33 cellular contexts compared by ENCODE assay signal in genomic region chr2:19549821-19550220, GRCh38.
DNase-seq lines count a peak whose midpoint lies in the region; ATAC-seq, FAIRE-seq and TF ChIP-seq lines count a peak whose summit lies in the region.
"Had no signal": no experiment of that assay in that cellular context is flagged by ENCODE, and none has a peak within 500 bp of the region (broad histone marks: within the 10 kb centered on the region; RNA-seq: fewer than 3 reads in every experiment).

No MANE protein-coding gene starts in this region.

- no peak overlapping the region for H2BK5ac ChIP-seq in IMR-90 (ENCODE audit: low read depth, low read length, poor library complexity, severe bottlenecking)

- no peak overlapping the region for H2AK9ac ChIP-seq in IMR-90 (replicated peaks; ENCODE audit: low read depth, low read length, poor library complexity)

- H3K23ac ChIP-seq in IMR-90 (ENCODE audit: low read depth, low read length): no peak overlapping the region

- TF ChIP-seq CTCF in HepG2 (CRISPR knock-in tag; IDR thresholded peaks at IDR 0.05): no peak
- TF ChIP-seq CTCF in right lobe of liver (IDR thresholded peaks at IDR 0.05): no peak
- no peak for TF ChIP-seq CTCF in A549 (IDR thresholded peaks at IDR 0.05)
- no peak for TF ChIP-seq CTCF in IMR-90 (conservative IDR thresholded peaks at IDR 0.05; ENCODE audit: low read depth, low read length)
- no peak for TF ChIP-seq CTCF in K562 (IDR thresholded peaks at IDR 0.05 in 2 of 3, conservative IDR thresholded peaks at IDR 0.05 in 1 of 3; ENCODE audit: insufficient read depth in 2 of 3, low read depth in 1 of 3, low read length in 3 of 3)

- no peak overlapping the region for H2AK5ac ChIP-seq in IMR-90 (ENCODE audit: low read depth, low read length)

- H4K5ac ChIP-seq in IMR-90 (ENCODE audit: low read depth, low read length): no peak overlapping the region

- no peak overlapping the region for H3K18ac ChIP-seq in IMR-90 (ENCODE audit: low read depth, low read length)

- no peak overlapping the region for H2BK20ac ChIP-seq in IMR-90 (ENCODE audit: low read depth, low read length)

- no peak overlapping the region for H3K56ac ChIP-seq in IMR-90 (ENCODE audit: extremely low read depth, insufficient read depth, low read length)

- H4K8ac ChIP-seq in IMR-90 (ENCODE audit: low read depth in 2 of 2, low read length in 2 of 2): no peak overlapping the region

- H3K36me3 ChIP-seq in HepG2 (replicated peaks in 1 of 2; ENCODE audit: control insufficient read depth in 1 of 2, insufficient read depth in 2 of 2, low read length in 2 of 2): no peaks in the 10 kb centered on the region
- H3K36me3 ChIP-seq in right lobe of liver: no peaks in the 10 kb centered on the region
- H3K36me3 ChIP-seq in IMR-90 (ENCODE audit: control insufficient read depth, insufficient read depth, low read length): no peaks in the 10 kb centered on the region
- H3K36me3 ChIP-seq in K562 (ENCODE audit: control insufficient read depth, insufficient read depth, low read length): no peaks in the 10 kb centered on the region
- H3K36me3 ChIP-seq: BE2C; BLaER1; BLaER1 treated with 17β-estradiol and CSF1 and Interleukin-3, amounts not matched to agents 10 nM and 100 nM had no signal

- in situ Hi-C loops in HepG2 (cut with HindIII; ENCODE audit: extremely low pct_ligation_motif_present, low pct_unique_long_range_greater_than_20kb) (no loop called here), IMR-90 (cut with MboI; ENCODE audit: low sequenced_read_pairs) (no loop called here), K562 (cut with MboI) (no loop called here)

- H3K4me1 ChIP-seq in HepG2 (ENCODE audit: insufficient read depth, low read length) (no peaks in the 10 kb centered on the region), right lobe of liver (no peaks in the 10 kb centered on the region), A549 (no peaks in the 10 kb centered on the region), IMR-90 (ENCODE audit: control insufficient read depth, insufficient read depth, low read length) (no peaks in the 10 kb centered on the region), K562 (replicated peaks in 1 of 2; ENCODE audit: control insufficient read depth in 2 of 2, insufficient read depth in 2 of 2, low read length in 2 of 2) (no peaks in the 10 kb centered on the region)
- H3K4me1 ChIP-seq: BE2C; BLaER1; BLaER1 treated with 17β-estradiol and CSF1 and Interleukin-3, amounts not matched to agents 10 nM and 100 nM; Caco-2 had no signal

- no peak overlapping the region for H3K14ac ChIP-seq in IMR-90 (replicated peaks; ENCODE audit: low read depth, low read length)

- H3K79me2 ChIP-seq in HepG2 (ENCODE audit: insufficient read depth, low read length) (no peaks in the 10 kb centered on the region), K562 (ENCODE audit: control insufficient read depth, insufficient read depth, low read length) (no peaks in the 10 kb centered on the region)

- H3K4ac ChIP-seq in IMR-90 (ENCODE audit: low read depth, low read length): no peak overlapping the region

- 15% methylated on average over 1 of the region's 1 CpG for WGBS in HepG2 (ENCODE audit: low lambda C conversion rate)
- 80% methylated on average over 1 of the region's 1 CpG for WGBS in right lobe of liver (ENCODE audit: insufficient coverage, low coverage, low lambda C conversion rate, missing lambda C conversion rate)
- WGBS in A549 (ENCODE audit: missing lambda C conversion rate): 76% methylated on average over 1 of the region's 1 CpG
- no CpG with 5 or more reads among the region's 1 CpG for WGBS in IMR-90 (ENCODE audit: extremely low coverage in 2 of 2, insufficient read length in 1 of 2), 2 experiments
- 0% methylated on average over 1 of the region's 1 CpG for WGBS in K562 (ENCODE audit: insufficient coverage, low coverage, missing lambda C conversion rate)

- CTCF ChIA-PET in HepG2 (lab: Yijun Ruan, JAX; ENCODE audit: low intra/inter-chr PET ratio, low total read pairs) (no interaction called here), A549 (lab: Yijun Ruan, JAX) (no interaction called here), IMR-90 (lab: Yijun Ruan, JAX) (no interaction called here), K562 (lab: Yijun Ruan, JAX; ENCODE audit: low intra/inter-chr PET ratio) (no interaction called here)

- H3K4me3 ChIP-seq in HepG2 (replicated peaks in 1 of 3; ENCODE audit: insufficient read depth in 1 of 3, low read depth in 2 of 3, low read length in 3 of 3): no peak overlapping the region
- H3K4me3 ChIP-seq in right lobe of liver: no peak overlapping the region
- H3K4me3 ChIP-seq in A549: no peak overlapping the region
- no peak overlapping the region for H3K4me3 ChIP-seq in IMR-90 (ENCODE audit: insufficient read depth, low read depth, low read length)
- no peak overlapping the region for H3K4me3 ChIP-seq in K562
- H3K4me3 ChIP-seq: BLaER1; BLaER1 treated with 17β-estradiol and CSF1 and Interleukin-3, amounts not matched to agents 10 nM and 100 nM had no signal

- H3K4me2 ChIP-seq in HepG2 (ENCODE audit: low read depth, low read length) (no peak overlapping the region), A549 (no peak overlapping the region), IMR-90 (ENCODE audit: low read depth, low read length) (no peak overlapping the region), K562 (ENCODE audit: insufficient read depth, low read length) (no peak overlapping the region)
- H3K4me2 ChIP-seq: BLaER1; BLaER1 treated with 17β-estradiol and CSF1 and Interleukin-3, amounts not matched to agents 10 nM and 100 nM had no signal

- H3K9me1 ChIP-seq in IMR-90 (ENCODE audit: insufficient read depth, low read length) (no peaks in the 10 kb centered on the region), K562 (ENCODE audit: control insufficient read depth, insufficient read depth, low read length) (no peaks in the 10 kb centered on the region)

- dilution Hi-C loops in IMR-90 (cut with HindIII; ENCODE audit: low sequenced_read_pairs, unreplicated experiment): no loop called here

- BruUV-seq in HepG2 (replicated peaks; lab: Mats Ljungman, UMichigan): no TSS peak
- no TSS peak for BruUV-seq in IMR-90 (replicated peaks; lab: Mats Ljungman, UMichigan)
- BruUV-seq in K562 (replicated peaks; lab: Mats Ljungman, UMichigan): no TSS peak

- H2AFZ ChIP-seq in HepG2 (ENCODE audit: low read length): no peak overlapping the region
- no peak overlapping the region for H2AFZ ChIP-seq in IMR-90 (replicated peaks; ENCODE audit: low read length, poor library complexity)
- H2AFZ ChIP-seq in K562 (ENCODE audit: low read depth, low read length): no peak overlapping the region

- H3K27me3 ChIP-seq in HepG2 (ENCODE audit: control insufficient read depth in 1 of 2, insufficient read depth in 2 of 2, low read length in 2 of 2) (no peaks in the 10 kb centered on the region), right lobe of liver (no peaks in the 10 kb centered on the region), IMR-90 (ENCODE audit: control insufficient read depth, insufficient read depth, low read length) (peaks cover 15% of the 10 kb centered on the region), K562 (ENCODE audit: control insufficient read depth in 2 of 2, insufficient read depth in 2 of 2, low read length in 2 of 2) (no peaks in the 10 kb centered on the region)
- H3K27me3 ChIP-seq: BE2C; BLaER1; BLaER1 treated with 17β-estradiol and CSF1 and Interleukin-3, amounts not matched to agents 10 nM and 100 nM had no signal

- H3K79me1 ChIP-seq in IMR-90 (ENCODE audit: low read depth in 1 of 2, low read length in 2 of 2): no peaks in the 10 kb centered on the region

- intact Hi-C loops in HepG2 (cut with micrococcal nuclease; ENCODE audit: unreplicated experiment): no loop called here
- intact Hi-C loops in right lobe of liver (cut with DNase I): no loop called here
- intact Hi-C loops in IMR-90 (cut with micrococcal nuclease): no loop called here
- intact Hi-C loops in K562 (cut with micrococcal nuclease): no loop called here

- no peak for TF ChIP-seq RAD21 in HepG2 (CRISPR knock-in tag; IDR thresholded peaks at IDR 0.05)
- no peak for TF ChIP-seq RAD21 in A549 (conservative IDR thresholded peaks at IDR 0.05 in 1 of 2, IDR thresholded peaks at IDR 0.05 in 1 of 2)
- TF ChIP-seq RAD21 in IMR-90 (IDR thresholded peaks at IDR 0.05; ENCODE audit: low read length): no peak
- TF ChIP-seq RAD21 in K562 (CRISPR knock-in tag; conservative IDR thresholded peaks at IDR 0.05 in 1 of 2, IDR thresholded peaks at IDR 0.05 in 1 of 2): no peak

- no peak overlapping the region for H3K27ac ChIP-seq in HepG2 (ENCODE audit: extremely low read length, insufficient read depth, low read length)
- no peak overlapping the region for H3K27ac ChIP-seq in right lobe of liver
- H3K27ac ChIP-seq in A549: no peak overlapping the region
- H3K27ac ChIP-seq in IMR-90 (ENCODE audit: insufficient read depth, low read length): no peak overlapping the region
- no peak overlapping the region for H3K27ac ChIP-seq in K562 (ENCODE audit: extremely low read depth, low read depth, low read length)
- H3K27ac ChIP-seq: 22Rv1; BLaER1; BLaER1 treated with 17β-estradiol and CSF1 and Interleukin-3, amounts not matched to agents 10 nM and 100 nM; C4-2B had no signal

- ATAC-seq in HepG2: no peak
- no peak for ATAC-seq in right lobe of liver
- ATAC-seq in A549: no peak
- no peak for ATAC-seq in IMR-90 (ENCODE audit: low read depth)
- no peak for ATAC-seq in K562
- no peak for ATAC-seq in GM21825 (IDR thresholded peaks at IDR 0.05; ENCODE audit: unreplicated experiment)
- ATAC-seq in HG03565 (IDR thresholded peaks at IDR 0.05; ENCODE audit: unreplicated experiment): no peak
- ATAC-seq: CD8-positive, alpha-beta T cell had no signal

- TF ChIP-seq POLR2A in HepG2 (IDR thresholded peaks at IDR 0.05; ENCODE audit: insufficient read depth in 1 of 2, low read depth in 2 of 2, low read length in 2 of 2) (no peak), right lobe of liver (IDR thresholded peaks at IDR 0.05) (no peak), A549 (IDR thresholded peaks at IDR 0.05; ENCODE audit: low read length) (no peak), IMR-90 (IDR thresholded peaks at IDR 0.05; ENCODE audit: low read depth, low read length) (no peak), K562 (conservative IDR thresholded peaks at IDR 0.05) (no peak)

- no peak overlapping the region for H4K91ac ChIP-seq in IMR-90 (ENCODE audit: insufficient read depth, low read depth, low read length)

- H4K20me1 ChIP-seq in HepG2 (ENCODE audit: insufficient read depth, low read length): no peaks in the 10 kb centered on the region
- no peaks in the 10 kb centered on the region for H4K20me1 ChIP-seq in IMR-90 (ENCODE audit: insufficient read depth, low read length)
- no peaks in the 10 kb centered on the region for H4K20me1 ChIP-seq in K562 (replicated peaks; ENCODE audit: control insufficient read depth, insufficient read depth, low read length)
- H4K20me1 ChIP-seq: BLaER1; BLaER1 treated with 17β-estradiol and CSF1 and Interleukin-3, amounts not matched to agents 10 nM and 100 nM had no signal

- H3K9ac ChIP-seq in HepG2 (ENCODE audit: insufficient read depth, low read depth, low read length): no peak overlapping the region
- no peak overlapping the region for H3K9ac ChIP-seq in IMR-90 (ENCODE audit: low read depth, low read length)
- no peak overlapping the region for H3K9ac ChIP-seq in K562 (ENCODE audit: insufficient read depth in 1 of 2, low read depth in 2 of 2, low read length in 2 of 2)
- H3K9ac ChIP-seq: BLaER1; BLaER1 treated with 17β-estradiol and CSF1 and Interleukin-3, amounts not matched to agents 10 nM and 100 nM had no signal

- no peak overlapping the region for H2BK120ac ChIP-seq in IMR-90 (ENCODE audit: low read depth, low read length)

- no peak for FAIRE-seq in HepG2 (lab: Jason Lieb, UNC)
- FAIRE-seq in A549 (lab: Jason Lieb, UNC): no peak
- FAIRE-seq in K562 (lab: Jason Lieb, UNC): no peak
- FAIRE-seq: A204.1, D721Med had no signal

- DNase-seq in HepG2 (ENCODE audit: low spot score): no peak
- DNase-seq in right lobe of liver: no peak
- DNase-seq in A549 (ENCODE audit: low read depth in 1 of 2, low spot score in 1 of 2): no peak
- DNase-seq in IMR-90: no peak
- no peak for DNase-seq in K562 (ENCODE audit: extremely low read depth in 1 of 4, low spot score in 3 of 4)
- no peak for DNase-seq in DMS 273 treated with DMSO at 0.1 percent for 48 hours (lab: John Stamatoyannopoulos, UW)
- DNase-seq: 8988T; ACHN; AML-193; BE2C; C1 segment of cervical spinal cord; Caco-2; Calu3; CD4-positive, alpha-beta memory T cell; CD4-positive, alpha-beta T cell; CD4-positive, CD25-positive, alpha-beta regulatory T cell; CD8-positive, alpha-beta memory T cell; CD8-positive, alpha-beta T cell; COR-L47; DMS153; DMS53; DMS79; DMS79 treated with DMSO at 0.1 percent for 48 hours; DND-41; EL had no signal

- POLR2A ChIA-PET in HepG2 (lab: Yijun Ruan, JAX): no interaction called here
- POLR2A ChIA-PET in A549 (lab: Yijun Ruan, JAX): no interaction called here
- POLR2A ChIA-PET in IMR-90 (lab: Charles Lee; ENCODE audit: unreplicated experiment): no interaction called here
- POLR2A ChIA-PET in K562 (lab: Yijun Ruan, JAX): no interaction called here

- H2BK15ac ChIP-seq in IMR-90 (ENCODE audit: low read depth, low read length): no peak overlapping the region

- TF ChIP-seq EP300 in HepG2 (IDR thresholded peaks at IDR 0.05; ENCODE audit: low read depth in 2 of 2, low read length in 2 of 2) (no peak), HepG2 (CRISPR knock-in tag; IDR thresholded peaks at IDR 0.05; ENCODE audit: borderline replicate concordance) (no peak), A549 (IDR thresholded peaks at IDR 0.05) (no peak), K562 (IDR thresholded peaks at IDR 0.05; ENCODE audit: low read length) (no peak)

- H3K9me3 ChIP-seq in HepG2 (ENCODE audit: low read length): no peaks in the 10 kb centered on the region
- H3K9me3 ChIP-seq in right lobe of liver: no peaks in the 10 kb centered on the region
- no peaks in the 10 kb centered on the region for H3K9me3 ChIP-seq in A549
- no peaks in the 10 kb centered on the region for H3K9me3 ChIP-seq in IMR-90 (ENCODE audit: control insufficient read depth, insufficient read depth, low read length)
- H3K9me3 ChIP-seq in K562 (replicated peaks; ENCODE audit: control insufficient read depth, insufficient read depth, low read depth, low read length): no peaks in the 10 kb centered on the region
- H3K9me3 ChIP-seq: BE2C; BLaER1; BLaER1 treated with 17β-estradiol and CSF1 and Interleukin-3, amounts not matched to agents 10 nM and 100 nM; Caco-2 had no signal

Comparison
In these comparisons a context has a peak if more than half of its experiments do, and no peak if none do; other contexts are left out.
1. Of the 241 proteins assayed by ChIP-seq in both HepG2 and K562: peak only in HepG2: MAFF and MAFK; only in K562: none; in both: none; in neither: 239.